ENCODE assay signal across 17 cellular contexts in the genomic region with DNA sequence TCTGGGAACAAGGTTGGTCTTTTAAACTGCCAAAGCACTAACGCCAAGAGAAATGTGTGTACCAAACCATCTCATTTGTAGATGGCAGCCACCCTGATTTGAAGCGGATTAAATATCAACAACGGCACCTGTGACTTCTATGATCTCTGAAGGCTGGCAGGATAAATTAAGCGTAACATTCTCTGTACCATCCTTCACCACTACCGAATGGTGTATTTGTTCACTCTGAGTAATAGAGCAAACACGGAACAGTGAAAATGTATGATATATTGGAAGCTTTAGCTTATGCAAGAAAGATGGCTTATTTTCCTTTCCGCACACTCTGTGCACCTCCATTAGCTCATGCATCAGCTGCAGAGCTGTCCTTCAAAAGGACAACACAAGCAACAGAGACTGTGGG.
DNase-seq lines count a peak whose midpoint lies in the region.
"Had no signal": no experiment of that assay in that cellular context is flagged by ENCODE, and none has a peak within 500 bp of the region (broad histone marks: within the 10 kb centered on the region; RNA-seq: fewer than 3 reads in every experiment).

No MANE protein-coding gene starts in this region.

- DNase-seq in NCI-H526 treated with DMSO at 0.1 percent for 48 hours (lab: John Stamatoyannopoulos, UW) (peak; percentile 9), NCI-H526 (lab: John Stamatoyannopoulos, UW) (no peak), DMS53 (lab: John Stamatoyannopoulos, UW) (peak; percentile 76), DMS53 treated with DMSO at 0.1 percent for 48 hours (lab: John Stamatoyannopoulos, UW; ENCODE audit: unreplicated experiment) (peak; percentile 58), DMS114 treated with DMSO at 0.1 percent for 48 hours (lab: John Stamatoyannopoulos, UW; ENCODE audit: unreplicated experiment) (no peak), mucosa of gallbladder (ENCODE audit: low spot score) (no peak)
- DNase-seq: 8988T; ACHN; BE2C; C1 segment of cervical spinal cord; CD4-positive, alpha-beta memory T cell; CD4-positive, CD25-positive, alpha-beta regulatory T cell; CD8-positive, alpha-beta memory T cell; COR-L47; DMS 273 treated with DMSO at 0.1 percent for 48 hours; DMS79 treated with DMSO at 0.1 percent for 48 hours; GF-D8 had no signal

Comparison
In these comparisons a context has a peak if more than half of its experiments do, and no peak if none do; other contexts are left out.
1. DNase-seq: peak in NCI-H526 treated with DMSO at 0.1 percent for 48 hours (single experiment), DMS53 (single experiment) and DMS53 treated with DMSO at 0.1 percent for 48 hours (single experiment); none in NCI-H526 (0 of 2), DMS114 treated with DMSO at 0.1 percent for 48 hours (single experiment) and mucosa of gallbladder (single experiment).